ENCODE assay signal across 9 cellular contexts in the genomic region with DNA sequence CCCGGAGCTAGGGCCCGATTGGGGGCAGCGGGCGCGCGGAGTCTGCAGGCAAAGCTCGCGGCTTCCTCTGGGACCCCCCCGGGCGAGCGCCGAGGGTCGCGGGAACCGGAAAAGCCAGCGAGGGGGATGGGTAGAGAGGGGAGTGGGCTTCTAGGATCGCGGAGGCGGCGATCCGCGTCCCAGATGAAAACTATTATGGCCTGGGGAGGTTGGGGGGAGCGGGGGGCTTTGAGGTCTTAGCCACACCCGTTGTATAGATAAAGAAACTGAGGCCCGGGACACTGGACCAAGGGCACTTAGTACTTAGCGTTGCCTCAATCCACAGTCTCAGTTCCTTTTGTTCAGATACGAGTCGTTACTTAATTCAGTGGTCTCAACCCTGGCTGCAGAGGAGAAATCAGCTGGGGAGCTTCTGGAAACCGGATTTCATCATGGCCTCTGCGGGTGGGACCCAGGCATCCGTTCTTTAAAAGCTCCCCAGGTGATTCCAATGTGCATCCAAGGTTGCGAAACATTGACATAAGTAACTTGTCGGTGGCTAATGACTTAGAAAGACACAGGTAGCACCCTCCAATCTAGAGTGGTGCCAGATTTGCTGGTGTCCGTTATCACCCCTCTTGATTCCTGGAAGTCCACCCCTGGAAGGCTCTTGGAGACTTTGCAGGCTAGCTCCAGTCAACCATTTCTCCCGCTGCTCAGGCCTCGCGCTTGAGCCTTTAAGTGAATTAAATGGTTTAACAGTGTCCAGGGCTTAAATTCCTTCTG.
A peak's percentile ranks its signal among the peaks of the same experiment; 100 is the strongest.
DNase-seq lines count a peak whose midpoint lies in the region; ATAC-seq and TF ChIP-seq lines count a peak whose summit lies in the region.
"Had no signal": no experiment of that assay in that cellular context is flagged by ENCODE, and none has a peak within 500 bp of the region (broad histone marks: within the 10 kb centered on the region; RNA-seq: fewer than 3 reads in every experiment).

No MANE protein-coding gene starts in this region.

- H3K4me3 ChIP-seq in testis, result peak overlapping the region; percentile 44 to 64

- no peak for ATAC-seq in activated T-cell treated with anti-CD3 and anti-CD28 coated beads, Interleukin-2, amount 50 U/mL, for 72 hours (replicated peaks in 1 of 2)
- ATAC-seq in GM18861 (IDR thresholded peaks at IDR 0.05; ENCODE audit: unreplicated experiment), result no peak

- peaks cover 66% of the 10 kb centered on the region for H3K27me3 Mint-ChIP-seq in activated T-cell treated with anti-CD3 and anti-CD28 coated beads, Interleukin-2, amount 50 U/mL, for 24 hours
- H3K27me3 Mint-ChIP-seq in activated T-cell treated with anti-CD3 and anti-CD28 coated beads, Interleukin-2, amount 50 U/mL, for 72 hours (ENCODE audit: low read depth), result peaks cover 76% of the 10 kb centered on the region
- peaks cover 13% of the 10 kb centered on the region for H3K27me3 Mint-ChIP-seq in activated naive CD8-positive, alpha-beta T cell
- H3K27me3 Mint-ChIP-seq in immature natural killer cell (ENCODE audit: low read depth in 3 of 3), result peaks cover 8 to 23% (median 10%) of the 10 kb centered on the region in 3 donors

- H3K27ac Mint-ChIP-seq in activated T-cell treated with anti-CD3 and anti-CD28 coated beads, Interleukin-2, amount 50 U/mL, for 24 hours, result no peak overlapping the region
- no peak overlapping the region for H3K27ac Mint-ChIP-seq in activated T-cell treated with anti-CD3 and anti-CD28 coated beads, Interleukin-2, amount 50 U/mL, for 72 hours
- H3K27ac Mint-ChIP-seq in activated naive CD8-positive, alpha-beta T cell, result no peak overlapping the region
- no peak overlapping the region for H3K27ac Mint-ChIP-seq in immature natural killer cell

- no peaks in the 10 kb centered on the region for H3K4me1 ChIP-seq in testis

- H3K9me3 ChIP-seq in testis, result no peaks in the 10 kb centered on the region

- H3K27ac ChIP-seq in testis, result no peak overlapping the region

- H3K4me1 Mint-ChIP-seq in activated T-cell treated with anti-CD3 and anti-CD28 coated beads, Interleukin-2, amount 50 U/mL, for 24 hours (ENCODE audit: low read depth), result peaks cover 9% of the 10 kb centered on the region
- peaks cover 5% of the 10 kb centered on the region for H3K4me1 Mint-ChIP-seq in activated T-cell treated with anti-CD3 and anti-CD28 coated beads, Interleukin-2, amount 50 U/mL, for 72 hours (ENCODE audit: low read depth)
- no peaks in the 10 kb centered on the region for H3K4me1 Mint-ChIP-seq in activated naive CD8-positive, alpha-beta T cell (ENCODE audit: low read depth)
- H3K4me1 Mint-ChIP-seq in immature natural killer cell, result peaks cover 3 to 9% of the 10 kb centered on the region in 2 donors

- no peak for DNase-seq in activated T-cell treated with anti-CD3 and anti-CD28 coated beads, Interleukin-2, amount 50 U/mL, for 24 hours
- DNase-seq in activated T-cell treated with anti-CD3 and anti-CD28 coated beads, Interleukin-2, amount 50 U/mL, for 72 hours, result no peak
- no peak for DNase-seq in immature natural killer cell
- DNase-seq in testis, result no peak
- no peak for DNase-seq in AML-193 (lab: John Stamatoyannopoulos, UW)
- DNase-seq in activated naive CD4-positive, alpha-beta T cell treated with Interleukin-2 at 50 U/mL for 16 hours, result no peak
- DNase-seq: DND-41 had no signal

- no peaks in the 10 kb centered on the region for H3K36me3 Mint-ChIP-seq in activated T-cell treated with anti-CD3 and anti-CD28 coated beads, Interleukin-2, amount 50 U/mL, for 24 hours (ENCODE audit: low read depth)
- no peaks in the 10 kb centered on the region for H3K36me3 Mint-ChIP-seq in activated T-cell treated with anti-CD3 and anti-CD28 coated beads, Interleukin-2, amount 50 U/mL, for 72 hours (ENCODE audit: insufficient read depth in 2 of 2)
- no peaks in the 10 kb centered on the region for H3K36me3 Mint-ChIP-seq in activated naive CD8-positive, alpha-beta T cell
- H3K36me3 Mint-ChIP-seq in immature natural killer cell, result no peaks in the 10 kb centered on the region

- 16 to 19% methylated on average over 18 of the region's 37 CpGs for WGBS in testis, 2 donors

- no peak for TF ChIP-seq POLR2A in testis (IDR thresholded peaks at IDR 0.05)

- TF ChIP-seq CTCF in testis (IDR thresholded peaks at IDR 0.05), result no peak

- no peaks in the 10 kb centered on the region for H3K36me3 ChIP-seq in testis (ENCODE audit: low read depth, missing control alignments)

- H3K27me3 ChIP-seq in testis, result no peaks in the 10 kb centered on the region

- peak overlapping the region; percentile 43 for H3K4me3 Mint-ChIP-seq in activated T-cell treated with anti-CD3 and anti-CD28 coated beads, Interleukin-2, amount 50 U/mL, for 24 hours
- peak overlapping the region in 1 of 2 donors; percentile 63 for H3K4me3 Mint-ChIP-seq in activated T-cell treated with anti-CD3 and anti-CD28 coated beads, Interleukin-2, amount 50 U/mL, for 72 hours
- peak overlapping the region; percentile 66 for H3K4me3 Mint-ChIP-seq in activated naive CD8-positive, alpha-beta T cell
- H3K4me3 Mint-ChIP-seq in immature natural killer cell, result peak overlapping the region in 3 of 5 donors; percentile 35 to 58 (median 48)

- intact Hi-C loops in testis (cut with DNase I; ENCODE audit: low total_unique reads), result no loop called here

- H3K9me3 Mint-ChIP-seq in activated T-cell treated with anti-CD3 and anti-CD28 coated beads, Interleukin-2, amount 50 U/mL, for 24 hours, result no peaks in the 10 kb centered on the region
- peaks cover 0 to 2% of the 10 kb centered on the region in 2 donors for H3K9me3 Mint-ChIP-seq in activated T-cell treated with anti-CD3 and anti-CD28 coated beads, Interleukin-2, amount 50 U/mL, for 72 hours
- H3K9me3 Mint-ChIP-seq in activated naive CD8-positive, alpha-beta T cell (ENCODE audit: low read depth), result no peaks in the 10 kb centered on the region
- H3K9me3 Mint-ChIP-seq in immature natural killer cell, result no peaks in the 10 kb centered on the region
